15 cellular contexts compared by ENCODE assay signal in the genomic region with DNA sequence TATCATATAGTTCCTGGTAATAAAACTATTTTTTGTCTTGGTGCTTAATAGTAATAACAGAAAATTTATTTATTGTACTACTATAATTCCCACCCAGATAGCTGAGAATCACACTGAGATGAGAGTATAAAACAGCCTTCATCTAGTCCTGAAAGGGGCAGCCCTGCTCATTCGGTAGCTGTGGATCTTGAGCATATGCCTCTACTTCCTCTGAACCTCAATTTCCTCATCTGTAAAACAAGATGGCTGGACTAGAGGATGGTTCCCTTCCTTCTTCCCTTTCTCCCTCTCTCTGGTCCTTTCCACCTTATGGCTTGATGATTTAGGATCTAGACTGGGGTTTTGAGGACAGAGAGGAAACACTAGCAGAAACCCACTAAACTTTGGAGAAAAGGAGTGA. TPM values are rescaled to one million over a fixed set of nuclear protein-coding genes. Genes with fewer than 3 reads are reported as not detected.
DNase-seq lines count a peak whose midpoint lies in the region; ATAC-seq and TF ChIP-seq lines count a peak whose summit lies in the region.
"Had no signal": no experiment of that assay in that cellular context is flagged by ENCODE, and none has a peak within 500 bp of the region (broad histone marks: within the 10 kb centered on the region; RNA-seq: fewer than 3 reads in every experiment).

No MANE protein-coding gene starts in this region.

- H3K27ac ChIP-seq in Karpas-422 (ENCODE audit: low read length) (peak overlapping the region; percentile 15; the same call in 1 of the 2 replicates), neutrophil (peak overlapping the region; percentile 25)
- H3K27ac ChIP-seq: A549, ascending aorta, hepatocyte, VCaP had no signal

- H3K36me3 Mint-ChIP-seq in T-helper 2 cell treated with Interferon-gamma antibody and Interleukin-4, amounts not matched to agents 5 μg/mL and 100 μg/mL, for 36 hours (ENCODE audit: low read depth), result peaks cover 11% of the 10 kb centered on the region
- peaks cover 0 to 28% of the 10 kb centered on the region in 2 donors for H3K36me3 Mint-ChIP-seq in activated naive CD4-positive, alpha-beta T cell treated with anti-CD3 and anti-CD28 coated beads, Interleukin-2, amount 50 U/mL, for 72 hours

- no peaks in the 10 kb centered on the region for H4K20me1 ChIP-seq in Karpas-422 (ENCODE audit: insufficient read depth, low read depth, low read length)

- H3K36me3 ChIP-seq in Karpas-422 (ENCODE audit: insufficient read depth, low read length), result peaks cover 5% of the 10 kb centered on the region; the same call in 1 of the 2 replicates
- no peaks in the 10 kb centered on the region for H3K36me3 ChIP-seq in neutrophil

- H3K27ac Mint-ChIP-seq in T-helper 2 cell treated with Interferon-gamma antibody and Interleukin-4, amounts not matched to agents 5 μg/mL and 100 μg/mL, for 36 hours, result peak overlapping the region; percentile 57
- peak overlapping the region; percentile 61 to 77 for H3K27ac Mint-ChIP-seq in activated naive CD4-positive, alpha-beta T cell treated with anti-CD3 and anti-CD28 coated beads, Interleukin-2, amount 50 U/mL, for 72 hours

- H3K4me2 ChIP-seq in Karpas-422 (ENCODE audit: low read depth, low read length, poor library complexity, severe bottlenecking), result peak overlapping the region; percentile 1
- H3K4me2 ChIP-seq: A549, hepatocyte had no signal

- no peaks in the 10 kb centered on the region for H3K9me3 Mint-ChIP-seq in T-helper 2 cell treated with Interferon-gamma antibody and Interleukin-4, amounts not matched to agents 5 μg/mL and 100 μg/mL, for 36 hours
- H3K9me3 Mint-ChIP-seq in activated naive CD4-positive, alpha-beta T cell treated with anti-CD3 and anti-CD28 coated beads, Interleukin-2, amount 50 U/mL, for 72 hours, result no peaks in the 10 kb centered on the region

- no peak overlapping the region for H3K9ac ChIP-seq in Karpas-422 (ENCODE audit: low read length)

- TF ChIP-seq CTCF in neutrophil (IDR thresholded peaks at IDR 0.05) (no peak), GM10248 (IDR thresholded peaks at IDR 0.05; ENCODE audit: control extremely low read depth, extremely low read depth, low read depth, missing control alignments) (no peak)

- H3K9me2 ChIP-seq in Karpas-422 (replicated peaks; ENCODE audit: insufficient read depth, low read length), result no peaks in the 10 kb centered on the region

- ATAC-seq in activated naive CD4-positive, alpha-beta T cell treated with anti-CD3 and anti-CD28 coated beads, Interleukin-2, amount 50 U/mL, for 72 hours, result no peak
- no peak for ATAC-seq in GM18505 (IDR thresholded peaks at IDR 0.05; ENCODE audit: unreplicated experiment)
- ATAC-seq: A549 had no signal

- no peak for TF ChIP-seq POLR2A in GM18505 (IDR thresholded peaks at IDR 0.05; ENCODE audit: borderline replicate concordance, extremely low read depth, insufficient read depth, insufficient read length)

- CTCF ChIA-PET in GM10248 (lab: Yijun Ruan, JAX), result interaction anchor here (1.2 to 2.7 kb wide), 5 partner anchors 9 to 60 kb away, joined by 3 to 10 read pairs (median 5); no protein-coding TSS in a partner anchor

- H3K27me3 ChIP-seq in Karpas-422 (ENCODE audit: low read length) (no peaks in the 10 kb centered on the region), neutrophil (no peaks in the 10 kb centered on the region)
- H3K27me3 ChIP-seq: ascending aorta, hepatocyte had no signal

- peaks cover 63% of the 10 kb centered on the region for H3K4me1 Mint-ChIP-seq in T-helper 2 cell treated with Interferon-gamma antibody and Interleukin-4, amounts not matched to agents 5 μg/mL and 100 μg/mL, for 36 hours (ENCODE audit: low read depth)

- H3K4me3 ChIP-seq in Karpas-422 (ENCODE audit: low read length) (no peak overlapping the region), neutrophil (ENCODE audit: low read depth in 1 of 2, low read length in 1 of 2) (no peak overlapping the region)
- H3K4me3 ChIP-seq: A549, ascending aorta, hepatocyte had no signal

- POLR2A ChIA-PET in GM10248 (lab: Yijun Ruan, JAX), result no interaction called here

- no peak for DNase-seq in T-helper 2 cell treated with Interferon-gamma antibody and Interleukin-4, amounts not matched to agents 5 μg/mL and 100 μg/mL, for 36 hours (ENCODE audit: low spot score)
- no peak for DNase-seq in T-helper 2 cell
- no peak for DNase-seq in Karpas-422
- DNase-seq in activated naive CD4-positive, alpha-beta T cell treated with anti-CD3 and anti-CD28 coated beads, Interleukin-2, amount 50 U/mL, for 72 hours (ENCODE audit: low spot score in 2 of 2), result no peak
- DNase-seq in stimulated activated CD4-positive, alpha-beta T cell treated with anti-CD3 and anti-CD28 coated beads, Interleukin-2, amount 100 ng/mL, for 48 hours, result no peak
- DNase-seq in GM10248 (ENCODE audit: extremely low spot score), result no peak
- DNase-seq: cortex of kidney, GF-D8, NCI-H1436 had no signal

- peak overlapping the region; percentile 35 for H3K4me3 Mint-ChIP-seq in T-helper 2 cell treated with Interferon-gamma antibody and Interleukin-4, amounts not matched to agents 5 μg/mL and 100 μg/mL, for 36 hours

- H2AFZ ChIP-seq in Karpas-422 (ENCODE audit: low read length), result no peak overlapping the region
- H2AFZ ChIP-seq: hepatocyte had no signal

- peaks cover 99% of the 10 kb centered on the region for H3K79me2 ChIP-seq in Karpas-422 (ENCODE audit: low read length)

- H3K9me3 ChIP-seq in Karpas-422 (ENCODE audit: low read length), result no peaks in the 10 kb centered on the region
- H3K9me3 ChIP-seq in neutrophil, result no peaks in the 10 kb centered on the region
- H3K9me3 ChIP-seq: A549, ascending aorta had no signal

- H3K27me3 Mint-ChIP-seq in T-helper 2 cell treated with Interferon-gamma antibody and Interleukin-4, amounts not matched to agents 5 μg/mL and 100 μg/mL, for 36 hours (ENCODE audit: low read depth), result no peaks in the 10 kb centered on the region

- H3K4me1 ChIP-seq in Karpas-422 (ENCODE audit: low read length), result peaks cover 64% of the 10 kb centered on the region
- H3K4me1 ChIP-seq in neutrophil (ENCODE audit: control insufficient read depth in 1 of 2, insufficient read depth in 1 of 2, low read depth in 1 of 2, low read length in 1 of 2), result peaks cover 20 to 23% of the 10 kb centered on the region in 2 experiments

RNA-seq across cellular contexts. Expression of gene FKBP5, which starts 15.0 kb away (rescaled TPM):
- total RNA-seq in Karpas-422 (2014; rRNA removed; shearing (Covaris generic); ENCODE audit: low replicate concordance), result 22.9 and 28.3 TPM in 2 replicates
- 100 to 1,000 TPM in 1 of 2 donors, 10 to 100 TPM in 1; 70.1 to 229 TPM for total RNA-seq in activated naive CD4-positive, alpha-beta T cell treated with anti-CD3 and anti-CD28 coated beads, Interleukin-2, amount 50 U/mL, for 72 hours
